24 cellular contexts compared by ENCODE assay signal in genomic region chr16:69593756-69594155, GRCh38.
"Had no signal": no experiment of that assay in that cellular context is flagged by ENCODE, and none has a peak within 500 bp of the region (broad histone marks: within the 10 kb centered on the region; RNA-seq: fewer than 3 reads in every experiment).

No MANE protein-coding gene starts in this region.

- H3K4me1 ChIP-seq: colonic mucosa had no signal

- H3K9me3 ChIP-seq: colonic mucosa, esophagus muscularis mucosa, gastroesophageal sphincter, left ventricle myocardium inferior, lower lobe of right lung, psoas muscle, sigmoid colon, stomach, thoracic aorta, transverse colon had no signal

- ATAC-seq: gastroesophageal sphincter; lower lobe of right lung; natural killer cell treated with Interleukin-12 subunit alpha and Interleukin-12 subunit beta and Interleukin-15 and Interleukin-18, amount 100 ng/mL, for 72 hours; psoas muscle had no signal

- H3K27ac ChIP-seq: colonic mucosa, esophagus muscularis mucosa, gastroesophageal sphincter, left ventricle myocardium inferior, lower lobe of right lung, parathyroid adenoma, sigmoid colon, skin epidermis, stomach, thoracic aorta, transverse colon had no signal

- H3K9ac ChIP-seq: parathyroid adenoma had no signal

- H3K4me3 ChIP-seq: colonic mucosa, esophagus muscularis mucosa, gastroesophageal sphincter, left ventricle myocardium inferior, lower lobe of right lung, psoas muscle, sigmoid colon, skin epidermis, stomach, thoracic aorta, transverse colon had no signal

- H3K27me3 ChIP-seq: colonic mucosa, esophagus muscularis mucosa, gastroesophageal sphincter, sigmoid colon, stomach, transverse colon had no signal

- H3K36me3 ChIP-seq: colonic mucosa, gastroesophageal sphincter, left ventricle myocardium inferior, lower lobe of right lung, sigmoid colon, stomach, thoracic aorta, transverse colon had no signal

- DNase-seq: caudate nucleus; colonic mucosa; dermis blood vessel endothelial cell; effector CD4-positive, alpha-beta T cell; glutamatergic neuron; immature natural killer cell; kidney glomerular epithelial cell; left ventricle myocardium inferior; lower lobe of right lung; midbrain; occipital lobe; psoas muscle; sigmoid colon; stimulated activated CD4-positive, alpha-beta T cell treated with anti-CD3 and anti-CD28 coated beads, Interleukin-12 subunit alpha, Interleukin-12 subunit beta, amount 100 ng/mL, for 4 hours; stimulated activated naive CD4-positive, alpha-beta T cell; stomach; substantia nigra; transverse colon had no signal
